1 cellular context compared by ENCODE assay signal in the genomic region with DNA sequence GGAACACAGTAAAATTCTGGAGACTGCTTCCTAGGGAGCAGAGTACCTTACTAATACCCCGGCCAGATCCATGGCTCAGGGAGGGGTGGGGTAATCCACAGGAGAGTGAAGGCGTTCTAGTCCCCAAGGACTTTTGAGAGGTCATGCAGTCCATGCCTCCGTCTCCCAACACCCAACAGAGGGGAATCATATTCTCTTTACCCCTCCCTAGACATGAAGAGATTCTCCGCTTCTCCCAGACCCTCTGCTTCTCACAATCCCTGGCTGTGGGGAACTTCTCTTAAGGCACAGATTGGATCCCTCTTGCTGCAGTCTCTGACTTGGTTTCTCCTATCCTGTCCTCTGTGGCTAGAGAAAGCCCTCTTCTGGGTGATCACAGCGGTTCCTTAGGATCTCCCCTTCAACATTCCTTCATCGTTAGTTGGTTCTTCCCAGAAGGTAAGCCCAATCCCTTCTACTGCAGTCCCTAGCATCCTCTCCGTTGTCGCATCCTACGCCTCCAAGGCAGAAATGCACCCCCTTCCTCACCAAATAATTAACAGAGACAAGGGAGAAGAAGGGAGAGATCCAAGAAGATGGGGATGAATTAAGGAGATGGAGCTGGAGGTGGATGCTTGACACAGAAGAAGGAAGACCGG.
TF ChIP-seq lines count a peak whose summit lies in the region.

No MANE protein-coding gene starts in this region.

TF ChIP-seq in WTC11, 78 proteins besides CTCF, POLR2A, EP300 and RAD21 (continued from another document):
- TF ChIP-seq, protein P1, sequence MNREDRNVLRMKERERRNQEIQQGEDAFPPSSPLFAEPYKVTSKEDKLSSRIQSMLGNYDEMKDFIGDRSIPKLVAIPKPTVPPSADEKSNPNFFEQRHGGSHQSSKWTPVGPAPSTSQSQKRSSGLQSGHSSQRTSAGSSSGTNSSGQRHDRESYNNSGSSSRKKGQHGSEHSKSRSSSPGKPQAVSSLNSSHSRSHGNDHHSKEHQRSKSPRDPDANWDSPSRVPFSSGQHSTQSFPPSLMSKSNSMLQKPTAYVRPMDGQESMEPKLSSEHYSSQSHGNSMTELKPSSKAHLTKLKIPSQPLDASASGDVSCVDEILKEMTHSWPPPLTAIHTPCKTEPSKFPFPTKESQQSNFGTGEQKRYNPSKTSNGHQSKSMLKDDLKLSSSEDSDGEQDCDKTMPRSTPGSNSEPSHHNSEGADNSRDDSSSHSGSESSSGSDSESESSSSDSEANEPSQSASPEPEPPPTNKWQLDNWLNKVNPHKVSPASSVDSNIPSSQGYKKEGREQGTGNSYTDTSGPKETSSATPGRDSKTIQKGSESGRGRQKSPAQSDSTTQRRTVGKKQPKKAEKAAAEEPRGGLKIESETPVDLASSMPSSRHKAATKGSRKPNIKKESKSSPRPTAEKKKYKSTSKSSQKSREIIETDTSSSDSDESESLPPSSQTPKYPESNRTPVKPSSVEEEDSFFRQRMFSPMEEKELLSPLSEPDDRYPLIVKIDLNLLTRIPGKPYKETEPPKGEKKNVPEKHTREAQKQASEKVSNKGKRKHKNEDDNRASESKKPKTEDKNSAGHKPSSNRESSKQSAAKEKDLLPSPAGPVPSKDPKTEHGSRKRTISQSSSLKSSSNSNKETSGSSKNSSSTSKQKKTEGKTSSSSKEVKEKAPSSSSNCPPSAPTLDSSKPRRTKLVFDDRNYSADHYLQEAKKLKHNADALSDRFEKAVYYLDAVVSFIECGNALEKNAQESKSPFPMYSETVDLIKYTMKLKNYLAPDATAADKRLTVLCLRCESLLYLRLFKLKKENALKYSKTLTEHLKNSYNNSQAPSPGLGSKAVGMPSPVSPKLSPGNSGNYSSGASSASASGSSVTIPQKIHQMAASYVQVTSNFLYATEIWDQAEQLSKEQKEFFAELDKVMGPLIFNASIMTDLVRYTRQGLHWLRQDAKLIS (CRISPR knock-in tag; IDR thresholded peaks at IDR 0.05; ENCODE audit: borderline replicate concordance), result no peak
- no peak for TF ChIP-seq ZNF423 (CRISPR knock-in tag; IDR thresholded peaks at IDR 0.05)
- TF ChIP-seq SP1 (CRISPR knock-in tag; conservative IDR thresholded peaks at IDR 0.05), result no peak
- TF ChIP-seq, protein P2, sequence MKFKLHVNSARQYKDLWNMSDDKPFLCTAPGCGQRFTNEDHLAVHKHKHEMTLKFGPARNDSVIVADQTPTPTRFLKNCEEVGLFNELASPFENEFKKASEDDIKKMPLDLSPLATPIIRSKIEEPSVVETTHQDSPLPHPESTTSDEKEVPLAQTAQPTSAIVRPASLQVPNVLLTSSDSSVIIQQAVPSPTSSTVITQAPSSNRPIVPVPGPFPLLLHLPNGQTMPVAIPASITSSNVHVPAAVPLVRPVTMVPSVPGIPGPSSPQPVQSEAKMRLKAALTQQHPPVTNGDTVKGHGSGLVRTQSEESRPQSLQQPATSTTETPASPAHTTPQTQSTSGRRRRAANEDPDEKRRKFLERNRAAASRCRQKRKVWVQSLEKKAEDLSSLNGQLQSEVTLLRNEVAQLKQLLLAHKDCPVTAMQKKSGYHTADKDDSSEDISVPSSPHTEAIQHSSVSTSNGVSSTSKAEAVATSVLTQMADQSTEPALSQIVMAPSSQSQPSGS (CRISPR knock-in tag; IDR thresholded peaks at IDR 0.05; ENCODE audit: borderline replicate concordance, low read depth), result no peak
- no peak for TF ChIP-seq CREM (CRISPR knock-in tag; IDR thresholded peaks at IDR 0.05)
- TF ChIP-seq GTF2I (CRISPR knock-in tag; conservative IDR thresholded peaks at IDR 0.05), result no peak
- TF ChIP-seq, protein P3, sequence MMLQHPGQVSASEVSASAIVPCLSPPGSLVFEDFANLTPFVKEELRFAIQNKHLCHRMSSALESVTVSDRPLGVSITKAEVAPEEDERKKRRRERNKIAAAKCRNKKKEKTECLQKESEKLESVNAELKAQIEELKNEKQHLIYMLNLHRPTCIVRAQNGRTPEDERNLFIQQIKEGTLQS (CRISPR knock-in tag; conservative IDR thresholded peaks at IDR 0.05), result no peak
- TF ChIP-seq ZNF416 (CRISPR knock-in tag; IDR thresholded peaks at IDR 0.05), result no peak
TF ChIP-seq in WTC11: peak in this region for 0.
